Comparison of ENCODE assay signal across 8 cellular contexts in the genomic region with DNA sequence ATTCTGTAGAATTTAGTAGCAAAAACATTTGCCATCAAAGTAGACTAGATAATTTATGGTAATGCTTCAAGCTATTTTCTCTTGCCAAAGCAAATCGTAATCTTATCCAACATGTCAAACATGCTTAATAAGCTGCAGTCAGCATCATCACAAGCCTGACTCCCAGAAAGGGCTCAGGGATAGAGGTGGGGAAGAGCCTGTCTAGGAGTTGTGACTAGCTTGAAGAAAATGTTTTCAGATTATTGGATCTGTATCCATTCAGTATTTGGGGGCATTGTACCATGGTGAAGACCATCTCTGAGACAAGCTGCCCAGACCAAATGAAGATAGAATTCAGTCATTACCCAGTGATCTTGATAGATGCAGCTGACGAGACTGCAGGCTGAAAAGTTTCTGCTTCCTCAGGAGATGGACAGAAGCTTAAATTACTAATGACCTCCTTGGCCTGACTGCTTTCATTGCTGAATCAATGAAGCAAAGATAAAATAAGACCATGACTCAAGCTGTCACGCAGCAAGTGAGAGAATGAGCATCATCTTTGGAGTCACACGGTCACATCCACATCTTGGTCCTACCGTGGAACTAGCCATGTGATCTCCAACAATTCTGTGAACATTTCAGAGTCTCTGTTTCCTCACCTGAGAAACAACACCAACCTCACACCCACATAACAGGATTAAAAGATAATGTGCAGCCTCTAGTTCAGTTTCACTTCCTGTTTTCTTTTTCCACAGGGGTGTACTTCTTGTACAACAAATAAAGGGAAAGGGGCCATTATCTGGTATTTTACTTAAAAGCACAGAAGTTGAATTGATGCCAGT. TPM values are rescaled to one million over a fixed set of nuclear protein-coding genes. Genes with fewer than 3 reads are reported as not detected.
A peak's percentile ranks its signal among the peaks of the same experiment; 100 is the strongest.
DNase-seq lines count a peak whose midpoint lies in the region; ATAC-seq, FAIRE-seq and TF ChIP-seq lines count a peak whose summit lies in the region.

No MANE protein-coding gene starts in this region.

- no peaks in the 10 kb centered on the region for H3K27me3 ChIP-seq in bronchial epithelial cell (ENCODE audit: control insufficient read depth, insufficient read depth, low read length)

- intact Hi-C loops in posterior cingulate gyrus (cut with DNase I) = no loop called here

- TF ChIP-seq CTCF in GM10266 (IDR thresholded peaks at IDR 0.05; ENCODE audit: control insufficient read depth, insufficient read depth, low read depth, missing control alignments) (no peak), bronchial epithelial cell (IDR thresholded peaks at IDR 0.05; ENCODE audit: insufficient read depth, low read length, severe bottlenecking) (no peak)

- peak; percentile 32 for DNase-seq in GM10266 (ENCODE audit: extremely low spot score)
- DNase-seq in bronchial epithelial cell (ENCODE audit: low read depth) = no peak
- no peak for DNase-seq in NCI-H146 (lab: John Stamatoyannopoulos, UW)
- no peak for DNase-seq in posterior cingulate gyrus
- DNase-seq in T1000 (lab: John Stamatoyannopoulos, UW) = no peak
- no peak for DNase-seq in HT-29 (ENCODE audit: low spot score)

- no peak overlapping the region for H3K4me3 ChIP-seq in bronchial epithelial cell (ENCODE audit: low read depth, low read length)

- peaks cover 2% of the 10 kb centered on the region for H3K36me3 ChIP-seq in bronchial epithelial cell (ENCODE audit: control insufficient read depth, insufficient read depth, low read length)

- ATAC-seq in GM21381 (IDR thresholded peaks at IDR 0.05; ENCODE audit: unreplicated experiment) (peak; percentile 91), HG03571 (IDR thresholded peaks at IDR 0.05; ENCODE audit: unreplicated experiment) (peak; percentile 89)

- FAIRE-seq in bronchial epithelial cell (lab: Jason Lieb, UNC) = peak; percentile 82

RNA-seq across cellular contexts. Expression of a gene that starts 9.4 kb away (rescaled TPM):
- 10.9 and 26.6 TPM in 2 replicates for total RNA-seq in bronchial epithelial cell
- 23.3 and 31.6 TPM in 2 replicates for total RNA-seq in HT-29 (2014; rRNA removed; shearing (Covaris generic))

RNA-seq across cellular contexts. Expression of a gene that starts 50.2 kb away (rescaled TPM):
- 29.8 and 30.3 TPM in 2 replicates for total RNA-seq in bronchial epithelial cell
- 6.1 and 7.8 TPM in 2 replicates for total RNA-seq in HT-29 (2014; rRNA removed; shearing (Covaris generic))
